Comparison of ENCODE assay signal across 15 cellular contexts in the genomic region with DNA sequence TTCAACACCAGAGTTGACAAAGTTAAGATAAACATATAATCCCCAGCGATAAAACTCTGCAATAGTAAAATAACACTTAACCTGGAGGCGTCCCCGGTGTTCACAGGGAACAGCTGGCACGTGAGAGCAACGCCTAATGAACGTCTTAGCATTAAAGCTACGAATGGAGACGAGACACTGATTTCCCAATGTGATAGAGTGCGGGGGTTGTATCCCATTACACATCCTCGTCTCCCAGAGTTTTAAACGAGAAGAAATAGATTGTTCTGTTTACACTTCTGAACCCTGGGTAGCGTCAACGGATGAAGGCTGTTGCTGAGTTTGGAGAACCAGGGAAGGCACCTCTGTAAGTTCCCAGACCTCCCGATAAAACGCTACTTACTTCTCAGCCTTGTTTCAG.
"Had no signal": no experiment of that assay in that cellular context is flagged by ENCODE, and none has a peak within 500 bp of the region (broad histone marks: within the 10 kb centered on the region; RNA-seq: fewer than 3 reads in every experiment).

No MANE protein-coding gene starts in this region.

- H3K4me1 ChIP-seq: parathyroid adenoma had no signal

- DNase-seq: activated CD4-positive, alpha-beta memory T cell treated with anti-CD3 and anti-CD28 coated beads for 36 hours; activated CD4-positive, alpha-beta T cell treated with anti-CD3 and anti-CD28 coated beads for 36 hours; activated CD8-positive, alpha-beta memory T cell treated with anti-CD3 and anti-CD28 coated beads, Interleukin-2, amount 10 ng/mL, durations not matched to agents 7 days and 5 days; activated naive CD4-positive, alpha-beta T cell treated with anti-CD3 and anti-CD28 coated beads for 36 hours; activated naive CD8-positive, alpha-beta T cell treated with anti-CD3 and anti-CD28 coated beads, Interleukin-2, amount 50 U/mL, for 24 hours; activated T-cell treated with anti-CD3 and anti-CD28 coated beads, Interleukin-2, amount 50 U/mL, for 1 hour; gastrocnemius medialis; left colon; naive B cell; retina; T-helper 9 cell had no signal

- H3K4me3 ChIP-seq: gastrocnemius medialis, lung, tibial nerve had no signal

- H2AFZ ChIP-seq: parathyroid adenoma had no signal

- H3K9me3 ChIP-seq: gastrocnemius medialis, tibial nerve had no signal

- H3K79me2 ChIP-seq: parathyroid adenoma had no signal

- H3K27ac ChIP-seq: gastrocnemius medialis, parathyroid adenoma had no signal

- ATAC-seq: activated CD4-positive, alpha-beta T cell treated with anti-CD3 and anti-CD28 coated beads for 36 hours; activated CD8-positive, alpha-beta memory T cell treated with anti-CD3 and anti-CD28 coated beads, Interleukin-2, amount 10 ng/mL, durations not matched to agents 7 days and 5 days; activated naive CD8-positive, alpha-beta T cell treated with anti-CD3 and anti-CD28 coated beads, Interleukin-2, amount 50 U/mL, for 24 hours; gastrocnemius medialis; left colon; stimulated activated memory B cell treated with anti-CD40 and anti-IgM and Interleukin-4, amounts not matched to agents 10 μg/mL and 1 μg/mL and 100 μg/mL, for 72 hours had no signal

- H3K9ac ChIP-seq: parathyroid adenoma had no signal

- H3K27me3 ChIP-seq: gastrocnemius medialis, tibial nerve had no signal
